Comparison of ENCODE assay signal across 1 cellular context in genomic region chr2:11355194-11356053, GRCh38.
TF ChIP-seq lines count a peak whose summit lies in the region.

No MANE protein-coding gene starts in this region.

TF ChIP-seq in HepG2, 621 proteins besides CTCF, POLR2A, EP300 and RAD21 (continued from another document):
- TF ChIP-seq ZBTB49 (CRISPR knock-in tag; IDR thresholded peaks at IDR 0.05; ENCODE audit: borderline replicate concordance) = no peak
- peak; percentile 68 for TF ChIP-seq ARID5B (CRISPR knock-in tag; IDR thresholded peaks at IDR 0.05)
- TF ChIP-seq ZNF652 (CRISPR knock-in tag; IDR thresholded peaks at IDR 0.05; ENCODE audit: borderline replicate concordance, low read depth) = peak; percentile 76
- TF ChIP-seq HNF1A (IDR thresholded peaks at IDR 0.05; ENCODE audit: low read depth) = no peak
- 0 out of 2 replicates have a peak, but pooled peaks have one; percentile 11 for TF ChIP-seq HNF1A (CRISPR knock-in tag; IDR thresholded peaks at IDR 0.05; ENCODE audit: borderline replicate concordance)
- TF ChIP-seq SMC3 (IDR thresholded peaks at IDR 0.05; ENCODE audit: low read length) = 0 out of 2 replicates have a peak, but pooled peaks have one; percentile 1
- TF ChIP-seq ZNF775 (CRISPR knock-in tag; IDR thresholded peaks at IDR 0.05; ENCODE audit: borderline replicate concordance) = peak; percentile 57; the same call in 1 of the 2 replicates
- TF ChIP-seq ZNF768 (CRISPR knock-in tag; IDR thresholded peaks at IDR 0.05) = 0 out of 2 replicates have a peak, but pooled peaks have one; percentile 18
- TF ChIP-seq ZNF770 (CRISPR knock-in tag; IDR thresholded peaks at IDR 0.05) = peak; percentile 60; the same call in 1 of the 2 replicates
- TF ChIP-seq ZNF597 (CRISPR knock-in tag; IDR thresholded peaks at IDR 0.05) = 0 out of 2 replicates have a peak, but pooled peaks have one; percentile 49
- TF ChIP-seq FOSL2 (CRISPR knock-in tag; IDR thresholded peaks at IDR 0.05) = 0 out of 2 replicates have a peak, but pooled peaks have one; percentile 35
- no peak for TF ChIP-seq ZNF776 (CRISPR knock-in tag; IDR thresholded peaks at IDR 0.05)
- no peak; the same call in 1 of the 2 replicates for TF ChIP-seq FOXC1 (CRISPR knock-in tag; IDR thresholded peaks at IDR 0.05; ENCODE audit: borderline replicate concordance)
- no peak for TF ChIP-seq ZSCAN22 (CRISPR knock-in tag; IDR thresholded peaks at IDR 0.05)
- peak; percentile 44; the same call in 1 of the 2 replicates for TF ChIP-seq HNF4G (IDR thresholded peaks at IDR 0.05; ENCODE audit: borderline replicate concordance, low read depth, low read length)
- 0 out of 2 replicates have a peak, but pooled peaks have one; percentile 43 for TF ChIP-seq HNF4G (CRISPR knock-in tag; IDR thresholded peaks at IDR 0.05; ENCODE audit: borderline replicate concordance, low read depth)
- no peak for TF ChIP-seq NONO (IDR thresholded peaks at IDR 0.05)
- TF ChIP-seq NONO (CRISPR knock-in tag; conservative IDR thresholded peaks at IDR 0.05) = peak; percentile 73
- TF ChIP-seq ZNF484 (CRISPR knock-in tag; IDR thresholded peaks at IDR 0.05; ENCODE audit: borderline replicate concordance, low read depth) = no peak
- no peak for TF ChIP-seq TBX3 (IDR thresholded peaks at IDR 0.05; ENCODE audit: borderline replicate concordance)
- 0 out of 2 replicates have a peak, but pooled peaks have one; percentile 11 for TF ChIP-seq STAG1 (CRISPR knock-in tag; IDR thresholded peaks at IDR 0.05)
- TF ChIP-seq JUND (CRISPR knock-in tag; IDR thresholded peaks at IDR 0.05) = peak; percentile 57; the same call in 1 of the 2 replicates
- TF ChIP-seq SIN3B (IDR thresholded peaks at IDR 0.05; ENCODE audit: low read length) = no peak
- no peak for TF ChIP-seq MZF1 (CRISPR knock-in tag; IDR thresholded peaks at IDR 0.05; ENCODE audit: borderline replicate concordance)
- TF ChIP-seq TEAD3 (CRISPR knock-in tag; optimal IDR thresholded peaks at IDR 0.05; ENCODE audit: borderline replicate concordance) = peak; percentile 91
